Comparison of ENCODE assay signal across 2 cellular contexts in genomic region chr1:35881850-35882273, GRCh38.
TF ChIP-seq lines count a peak whose summit lies in the region.

No MANE protein-coding gene starts in this region.

TF ChIP-seq in Ishikawa, 13 proteins besides CTCF, POLR2A, EP300 and RAD21:
- no peak for TF ChIP-seq MAX (IDR thresholded peaks at IDR 0.05)
- peak; percentile 81 for TF ChIP-seq REST (IDR thresholded peaks at IDR 0.05; ENCODE audit: low read depth)

TF ChIP-seq in K562, 482 proteins besides CTCF, POLR2A, EP300 and RAD21 (continues in another document):
- TF ChIP-seq TARDBP (IDR thresholded peaks at IDR 0.05), result no peak
- TF ChIP-seq NONO (IDR thresholded peaks at IDR 0.05; ENCODE audit: low read depth in 2 of 2, low read length in 1 of 2), result no peak
- peak; percentile 80 for TF ChIP-seq DPF2 (IDR thresholded peaks at IDR 0.05)
- no peak for TF ChIP-seq KAT8 (IDR thresholded peaks at IDR 0.05; ENCODE audit: low read depth)
- 0 out of 2 replicates have a peak, but pooled peaks have one; percentile 46 for TF ChIP-seq RNF2 (IDR thresholded peaks at IDR 0.05)
- 0 out of 2 replicates have a peak, but pooled peaks have one; percentile 50 for TF ChIP-seq STAT5A (IDR thresholded peaks at IDR 0.05; ENCODE audit: borderline replicate concordance, low read length)
- TF ChIP-seq PRDM10 (IDR thresholded peaks at IDR 0.05; ENCODE audit: partially characterized antibody), result peak; percentile 45
- TF ChIP-seq, protein P1, sequence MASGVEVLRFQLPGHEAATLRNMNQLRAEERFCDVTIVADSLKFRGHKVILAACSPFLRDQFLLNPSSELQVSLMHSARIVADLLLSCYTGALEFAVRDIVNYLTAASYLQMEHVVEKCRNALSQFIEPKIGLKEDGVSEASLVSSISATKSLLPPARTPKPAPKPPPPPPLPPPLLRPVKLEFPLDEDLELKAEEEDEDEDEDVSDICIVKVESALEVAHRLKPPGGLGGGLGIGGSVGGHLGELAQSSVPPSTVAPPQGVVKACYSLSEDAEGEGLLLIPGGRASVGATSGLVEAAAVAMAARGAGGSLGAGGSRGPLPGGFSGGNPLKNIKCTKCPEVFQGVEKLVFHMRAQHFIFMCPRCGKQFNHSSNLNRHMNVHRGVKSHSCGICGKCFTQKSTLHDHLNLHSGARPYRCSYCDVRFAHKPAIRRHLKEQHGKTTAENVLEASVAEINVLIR (CRISPR knock-in tag; IDR thresholded peaks at IDR 0.05), result no peak
- TF ChIP-seq TEAD2 (tag; IDR thresholded peaks at IDR 0.05), result no peak
- TF ChIP-seq CREM (IDR thresholded peaks at IDR 0.05; ENCODE audit: low read depth), result peak; percentile 79
- peak; percentile 81 for TF ChIP-seq NCOA1 (IDR thresholded peaks at IDR 0.05; ENCODE audit: low read depth)
- TF ChIP-seq, protein P2, sequence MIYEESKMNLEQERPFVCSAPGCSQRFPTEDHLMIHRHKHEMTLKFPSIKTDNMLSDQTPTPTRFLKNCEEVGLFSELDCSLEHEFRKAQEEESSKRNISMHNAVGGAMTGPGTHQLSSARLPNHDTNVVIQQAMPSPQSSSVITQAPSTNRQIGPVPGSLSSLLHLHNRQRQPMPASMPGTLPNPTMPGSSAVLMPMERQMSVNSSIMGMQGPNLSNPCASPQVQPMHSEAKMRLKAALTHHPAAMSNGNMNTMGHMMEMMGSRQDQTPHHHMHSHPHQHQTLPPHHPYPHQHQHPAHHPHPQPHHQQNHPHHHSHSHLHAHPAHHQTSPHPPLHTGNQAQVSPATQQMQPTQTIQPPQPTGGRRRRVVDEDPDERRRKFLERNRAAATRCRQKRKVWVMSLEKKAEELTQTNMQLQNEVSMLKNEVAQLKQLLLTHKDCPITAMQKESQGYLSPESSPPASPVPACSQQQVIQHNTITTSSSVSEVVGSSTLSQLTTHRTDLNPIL (CRISPR knock-in tag; IDR thresholded peaks at IDR 0.05), result no peak
- TF ChIP-seq NUFIP1 (IDR thresholded peaks at IDR 0.05; ENCODE audit: partially characterized antibody), result no peak
- peak; percentile 69; the same call in 1 of the 2 replicates for TF ChIP-seq MTA3 (IDR thresholded peaks at IDR 0.05; ENCODE audit: borderline replicate concordance)
- TF ChIP-seq TAF9B (IDR thresholded peaks at IDR 0.05; ENCODE audit: partially characterized antibody), result peak; percentile 91
- TF ChIP-seq L3MBTL2 (IDR thresholded peaks at IDR 0.05), result peak; percentile 13; the same call in 1 of the 2 replicates
- peak; percentile 93; the same call in 1 of the 2 replicates for TF ChIP-seq LCOR (CRISPR knock-in tag; IDR thresholded peaks at IDR 0.05)
- TF ChIP-seq REST (CRISPR knock-in tag; IDR thresholded peaks at IDR 0.05; ENCODE audit: low read depth), result peak; percentile 94
- TF ChIP-seq TRIM24 (IDR thresholded peaks at IDR 0.05), result peak in 1 of 2 experiments; percentile 73; a peak in 1 of 4 replicates
- peak; percentile 73 for TF ChIP-seq PHF20 (IDR thresholded peaks at IDR 0.05; ENCODE audit: partially characterized antibody)
- peak; percentile 75 for TF ChIP-seq NCOR1 (IDR thresholded peaks at IDR 0.05)
- TF ChIP-seq, protein P3, sequence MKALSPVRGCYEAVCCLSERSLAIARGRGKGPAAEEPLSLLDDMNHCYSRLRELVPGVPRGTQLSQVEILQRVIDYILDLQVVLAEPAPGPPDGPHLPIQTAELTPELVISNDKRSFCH (CRISPR knock-in tag; IDR thresholded peaks at IDR 0.05), result no peak
- TF ChIP-seq, protein P3 (tag; IDR thresholded peaks at IDR 0.05), result peak; percentile 68; the same call in 1 of the 2 replicates
- TF ChIP-seq MIER1 (IDR thresholded peaks at IDR 0.05; ENCODE audit: low read depth), result peak; percentile 92
- peak; percentile 85 for TF ChIP-seq TAL1 (IDR thresholded peaks at IDR 0.05)
- no peak for TF ChIP-seq ZC3H8 (IDR thresholded peaks at IDR 0.05)
- TF ChIP-seq FOXA3 (CRISPR knock-in tag; conservative IDR thresholded peaks at IDR 0.05 in 1 of 2, IDR thresholded peaks at IDR 0.05 in 1 of 2), result peak; percentile 97 to 98
- no peak for TF ChIP-seq CBX1 (IDR thresholded peaks at IDR 0.05; ENCODE audit: low read depth)
- TF ChIP-seq MAFF (IDR thresholded peaks at IDR 0.05; ENCODE audit: low read length), result no peak
- TF ChIP-seq TEAD4 (IDR thresholded peaks at IDR 0.05; ENCODE audit: low read length), result peak; percentile 87
- no peak for TF ChIP-seq TEAD4 (CRISPR knock-in tag; IDR thresholded peaks at IDR 0.05; ENCODE audit: borderline replicate concordance)
- TF ChIP-seq, protein P4, sequence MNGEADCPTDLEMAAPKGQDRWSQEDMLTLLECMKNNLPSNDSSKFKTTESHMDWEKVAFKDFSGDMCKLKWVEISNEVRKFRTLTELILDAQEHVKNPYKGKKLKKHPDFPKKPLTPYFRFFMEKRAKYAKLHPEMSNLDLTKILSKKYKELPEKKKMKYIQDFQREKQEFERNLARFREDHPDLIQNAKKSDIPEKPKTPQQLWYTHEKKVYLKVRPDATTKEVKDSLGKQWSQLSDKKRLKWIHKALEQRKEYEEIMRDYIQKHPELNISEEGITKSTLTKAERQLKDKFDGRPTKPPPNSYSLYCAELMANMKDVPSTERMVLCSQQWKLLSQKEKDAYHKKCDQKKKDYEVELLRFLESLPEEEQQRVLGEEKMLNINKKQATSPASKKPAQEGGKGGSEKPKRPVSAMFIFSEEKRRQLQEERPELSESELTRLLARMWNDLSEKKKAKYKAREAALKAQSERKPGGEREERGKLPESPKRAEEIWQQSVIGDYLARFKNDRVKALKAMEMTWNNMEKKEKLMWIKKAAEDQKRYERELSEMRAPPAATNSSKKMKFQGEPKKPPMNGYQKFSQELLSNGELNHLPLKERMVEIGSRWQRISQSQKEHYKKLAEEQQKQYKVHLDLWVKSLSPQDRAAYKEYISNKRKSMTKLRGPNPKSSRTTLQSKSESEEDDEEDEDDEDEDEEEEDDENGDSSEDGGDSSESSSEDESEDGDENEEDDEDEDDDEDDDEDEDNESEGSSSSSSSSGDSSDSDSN (IDR thresholded peaks at IDR 0.05; ENCODE audit: borderline replicate concordance in 1 of 2, low read depth in 2 of 2, low read length in 2 of 2), result 0 out of 4 replicates have a peak, but pooled peaks of 1 of the 2 experiments have one; percentile 59
- peak; percentile 99 for TF ChIP-seq ZNF766 (CRISPR knock-in tag; conservative IDR thresholded peaks at IDR 0.05)
- peak; percentile 62; the same call in 1 of the 2 replicates for TF ChIP-seq MECOM (CRISPR knock-in tag; IDR thresholded peaks at IDR 0.05)
- no peak for TF ChIP-seq PBX2 (CRISPR knock-in tag; IDR thresholded peaks at IDR 0.05; ENCODE audit: low read depth)
- peak; percentile 92 for TF ChIP-seq PBX2 (tag; conservative IDR thresholded peaks at IDR 0.05; ENCODE audit: low read depth)
- peak; percentile 69; the same call in 1 of the 2 replicates for TF ChIP-seq TGIF2 (CRISPR knock-in tag; IDR thresholded peaks at IDR 0.05)
- no peak for TF ChIP-seq ZNF3 (CRISPR knock-in tag; IDR thresholded peaks at IDR 0.05)
- TF ChIP-seq SMAD4 (CRISPR knock-in tag; conservative IDR thresholded peaks at IDR 0.05), result peak; percentile 68; the same call in 1 of the 2 replicates
- TF ChIP-seq RAD51 (IDR thresholded peaks at IDR 0.05; ENCODE audit: borderline replicate concordance, low read depth), result peak; percentile 27; the same call in 1 of the 2 replicates
- TF ChIP-seq SOX6 (IDR thresholded peaks at IDR 0.05), result peak; percentile 95
- TF ChIP-seq, protein P5, sequence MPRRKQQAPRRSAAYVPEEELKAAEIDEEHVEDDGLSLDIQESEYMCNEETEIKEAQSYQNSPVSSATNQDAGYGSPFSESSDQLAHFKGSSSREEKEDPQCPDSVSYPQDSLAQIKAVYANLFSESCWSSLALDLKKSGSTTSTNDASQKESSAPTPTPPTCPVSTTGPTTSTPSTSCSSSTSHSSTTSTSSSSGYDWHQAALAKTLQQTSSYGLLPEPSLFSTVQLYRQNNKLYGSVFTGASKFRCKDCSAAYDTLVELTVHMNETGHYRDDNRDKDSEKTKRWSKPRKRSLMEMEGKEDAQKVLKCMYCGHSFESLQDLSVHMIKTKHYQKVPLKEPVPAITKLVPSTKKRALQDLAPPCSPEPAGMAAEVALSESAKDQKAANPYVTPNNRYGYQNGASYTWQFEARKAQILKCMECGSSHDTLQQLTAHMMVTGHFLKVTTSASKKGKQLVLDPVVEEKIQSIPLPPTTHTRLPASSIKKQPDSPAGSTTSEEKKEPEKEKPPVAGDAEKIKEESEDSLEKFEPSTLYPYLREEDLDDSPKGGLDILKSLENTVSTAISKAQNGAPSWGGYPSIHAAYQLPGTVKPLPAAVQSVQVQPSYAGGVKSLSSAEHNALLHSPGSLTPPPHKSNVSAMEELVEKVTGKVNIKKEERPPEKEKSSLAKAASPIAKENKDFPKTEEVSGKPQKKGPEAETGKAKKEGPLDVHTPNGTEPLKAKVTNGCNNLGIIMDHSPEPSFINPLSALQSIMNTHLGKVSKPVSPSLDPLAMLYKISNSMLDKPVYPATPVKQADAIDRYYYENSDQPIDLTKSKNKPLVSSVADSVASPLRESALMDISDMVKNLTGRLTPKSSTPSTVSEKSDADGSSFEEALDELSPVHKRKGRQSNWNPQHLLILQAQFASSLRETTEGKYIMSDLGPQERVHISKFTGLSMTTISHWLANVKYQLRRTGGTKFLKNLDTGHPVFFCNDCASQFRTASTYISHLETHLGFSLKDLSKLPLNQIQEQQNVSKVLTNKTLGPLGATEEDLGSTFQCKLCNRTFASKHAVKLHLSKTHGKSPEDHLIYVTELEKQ (CRISPR knock-in tag; IDR thresholded peaks at IDR 0.05), result no peak
- 0 out of 4 replicates have a peak, but pooled peaks of 1 of the 2 experiments have one; percentile 32 for TF ChIP-seq TEAD1 (CRISPR knock-in tag; IDR thresholded peaks at IDR 0.05)
- peak; percentile 99 for TF ChIP-seq EHMT2 (IDR thresholded peaks at IDR 0.05)
- TF ChIP-seq SPI1 (IDR thresholded peaks at IDR 0.05; ENCODE audit: borderline replicate concordance, low read depth, low read length), result peak; percentile 79
- peak; percentile 43; the same call in 1 of the 2 replicates for TF ChIP-seq KLF16 (IDR thresholded peaks at IDR 0.05)
- TF ChIP-seq HLTF (IDR thresholded peaks at IDR 0.05), result 0 out of 2 replicates have a peak, but pooled peaks have one; percentile 41
